In the genomic region with DNA sequence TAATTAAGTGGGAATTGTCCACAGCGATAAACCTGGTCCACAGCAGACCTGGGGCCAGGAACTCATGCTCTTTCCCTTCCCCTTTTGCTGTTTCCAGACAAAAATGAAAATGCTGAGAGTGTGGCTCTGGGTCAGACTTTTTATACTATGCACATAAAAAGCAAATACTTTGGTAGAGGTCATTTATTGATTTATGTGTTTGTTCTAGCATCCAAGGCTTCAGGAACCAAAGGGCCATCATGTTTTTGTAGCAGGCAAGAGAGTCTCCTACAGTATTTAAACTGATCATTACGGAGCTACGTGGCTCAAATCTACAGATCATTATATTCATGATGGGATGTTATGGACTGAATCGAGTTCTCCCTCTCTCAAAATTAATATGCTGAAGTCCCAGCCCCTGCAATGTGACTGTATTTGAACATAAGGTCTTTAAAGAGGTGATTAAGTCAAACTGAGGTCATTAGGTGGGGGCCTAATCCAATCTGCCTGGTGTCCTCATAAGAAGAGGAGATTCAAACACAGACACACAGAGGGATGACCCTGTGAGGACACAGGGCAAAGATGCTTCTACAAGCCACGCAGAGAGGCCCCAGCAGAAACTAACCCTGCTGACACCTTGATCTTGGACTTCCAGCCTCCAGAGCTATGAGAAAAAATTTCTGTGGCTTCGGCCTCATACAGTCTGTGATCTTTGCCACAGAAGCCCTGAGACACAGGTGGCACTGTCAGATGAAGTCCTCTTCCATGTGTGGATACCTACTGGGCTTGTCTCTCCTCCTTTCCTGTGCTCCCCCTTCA, we compare ENCODE assay signal across 7 cellular contexts.
"Had no signal": no experiment of that assay in that cellular context is flagged by ENCODE, and none has a peak within 500 bp of the region (broad histone marks: within the 10 kb centered on the region; RNA-seq: fewer than 3 reads in every experiment).

No MANE protein-coding gene starts in this region.

- H3K27ac ChIP-seq: GM23248, KMS-11 had no signal

- DNase-seq: GM23248, GOT3, H9, HCEC 1CT, HFFc6, KBM-7 had no signal

- H3K9ac ChIP-seq: GM23248, KMS-11 had no signal

- H3K4me3 ChIP-seq: GM23248 had no signal
